In genomic region chr5:110086658-110087388, GRCh38 we compare ENCODE assay signal across 10 cellular contexts.
DNase-seq lines count a peak whose midpoint lies in the region; ATAC-seq and TF ChIP-seq lines count a peak whose summit lies in the region.
"Had no signal": no experiment of that assay in that cellular context is flagged by ENCODE, and none has a peak within 500 bp of the region (broad histone marks: within the 10 kb centered on the region; RNA-seq: fewer than 3 reads in every experiment).

No MANE protein-coding gene starts in this region.

- no peak for TF ChIP-seq CTCF in liver (IDR thresholded peaks at IDR 0.05; ENCODE audit: low read depth, low read length, missing input control)

- peak in 1 of 2 donors; percentile 12 for TF ChIP-seq RAD21 in liver (IDR thresholded peaks at IDR 0.05)

- peak overlapping the region; percentile 69 for H3K4me3 Mint-ChIP-seq in stimulated activated naive CD8-positive, alpha-beta T cell treated with anti-CD3 and anti-CD28 coated beads, Interleukin-15, Interleukin-2, amounts not matched to agents 100 ng/mL and 50 ng/mL, for 24 hours
- H3K4me3 Mint-ChIP-seq: B cell had no signal

- no peak overlapping the region for H3K9ac ChIP-seq in liver (ENCODE audit: low read depth in 1 of 2, low read length in 2 of 2)

- H3K9me3 Mint-ChIP-seq in stimulated activated naive CD8-positive, alpha-beta T cell treated with anti-CD3 and anti-CD28 coated beads, Interleukin-15, Interleukin-2, amounts not matched to agents 100 ng/mL and 50 ng/mL, for 24 hours, result no peaks in the 10 kb centered on the region

- H3K27ac Mint-ChIP-seq in stimulated activated naive CD8-positive, alpha-beta T cell treated with anti-CD3 and anti-CD28 coated beads, Interleukin-15, Interleukin-2, amounts not matched to agents 100 ng/mL and 50 ng/mL, for 24 hours, result peak overlapping the region; percentile 93
- H3K27ac Mint-ChIP-seq: B cell had no signal

- H3K36me3 Mint-ChIP-seq in stimulated activated naive CD8-positive, alpha-beta T cell treated with anti-CD3 and anti-CD28 coated beads, Interleukin-15, Interleukin-2, amounts not matched to agents 100 ng/mL and 50 ng/mL, for 24 hours (ENCODE audit: low read depth), result no peaks in the 10 kb centered on the region

- peak overlapping the region; percentile 15 to 63 for H3K27ac ChIP-seq in liver (ENCODE audit: low read depth in 1 of 2, low read length in 2 of 2)
- H3K27ac ChIP-seq: heart left ventricle had no signal

- no peaks in the 10 kb centered on the region for H3K36me3 ChIP-seq in liver (ENCODE audit: control insufficient read depth in 4 of 4, insufficient read depth in 3 of 4, low read depth in 1 of 4, low read length in 3 of 4)
- H3K36me3 ChIP-seq: heart left ventricle had no signal

- 53% methylated on average over 6 of the region's 6 CpGs for WGBS in liver

- peaks cover 0 to 22% (median 6%) of the 10 kb centered on the region in 4 donors for H3K4me1 ChIP-seq in liver (ENCODE audit: control insufficient read depth in 4 of 4, insufficient read depth in 4 of 4, low read length in 3 of 4)
- H3K4me1 ChIP-seq: heart left ventricle had no signal

- DNase-seq in NK-92 treated with Interleukin-12 subunit alpha and Interleukin-12 subunit beta, amount 100 ng/mL, for 24 hours (lab: John Stamatoyannopoulos, UW), result peak; percentile 67
- DNase-seq in NK-92 (lab: John Stamatoyannopoulos, UW; ENCODE audit: unreplicated experiment), result no peak
- DNase-seq in activated T-helper 9 cell treated with anti-CD3 and anti-CD28 coated beads, Interleukin-2, amount 50 U/mL, for 16 hours (ENCODE audit: low read depth), result peak; percentile 3

- H3K4me1 Mint-ChIP-seq in stimulated activated naive CD8-positive, alpha-beta T cell treated with anti-CD3 and anti-CD28 coated beads, Interleukin-15, Interleukin-2, amounts not matched to agents 100 ng/mL and 50 ng/mL, for 24 hours (ENCODE audit: low read depth), result peaks cover 69% of the 10 kb centered on the region
- H3K4me1 Mint-ChIP-seq: B cell had no signal

- no peaks in the 10 kb centered on the region for H3K27me3 ChIP-seq in liver (ENCODE audit: control insufficient read depth in 4 of 4, insufficient read depth in 4 of 4, low read length in 3 of 4)
- H3K27me3 ChIP-seq: heart left ventricle had no signal

- ATAC-seq in HG03045 (IDR thresholded peaks at IDR 0.05; ENCODE audit: unreplicated experiment) (no peak), HG02973 (IDR thresholded peaks at IDR 0.05; ENCODE audit: unreplicated experiment) (no peak), GM19397 (IDR thresholded peaks at IDR 0.05; ENCODE audit: unreplicated experiment) (no peak)

- no peak overlapping the region for H3K4me3 ChIP-seq in liver (ENCODE audit: low read depth in 1 of 3, low read length in 3 of 3)
- H3K4me3 ChIP-seq: heart left ventricle had no signal

- no peaks in the 10 kb centered on the region for H3K9me3 ChIP-seq in liver (ENCODE audit: control insufficient read depth in 4 of 4, low read length in 3 of 4)
- H3K9me3 ChIP-seq: heart left ventricle had no signal

- H3K27me3 Mint-ChIP-seq in stimulated activated naive CD8-positive, alpha-beta T cell treated with anti-CD3 and anti-CD28 coated beads, Interleukin-15, Interleukin-2, amounts not matched to agents 100 ng/mL and 50 ng/mL, for 24 hours, result no peaks in the 10 kb centered on the region
- H3K27me3 Mint-ChIP-seq: B cell had no signal

TF ChIP-seq in liver, 16 proteins besides CTCF, POLR2A, EP300 and RAD21:
- TF ChIP-seq ZBTB33 (IDR thresholded peaks at IDR 0.05) (no peak), HNF4G (IDR thresholded peaks at IDR 0.05) (no peak), TAF1 (conservative IDR thresholded peaks at IDR 0.05) (no peak), RXRA (IDR thresholded peaks at IDR 0.05) (peak; percentile 11 to 15), NR2F2 (IDR thresholded peaks at IDR 0.05) (no peak), YY1 (IDR thresholded peaks at IDR 0.05) (peak; percentile 15), JUND (IDR thresholded peaks at IDR 0.05) (peak; percentile 38 to 50), HNF4A (conservative IDR thresholded peaks at IDR 0.05) (peak in 1 of 2 donors; percentile 6), SP1 (IDR thresholded peaks at IDR 0.05) (peak; percentile 45)
TF ChIP-seq in liver: peak in this region for 5.
